Comparison of ENCODE assay signal across 1 cellular context in the genomic region with DNA sequence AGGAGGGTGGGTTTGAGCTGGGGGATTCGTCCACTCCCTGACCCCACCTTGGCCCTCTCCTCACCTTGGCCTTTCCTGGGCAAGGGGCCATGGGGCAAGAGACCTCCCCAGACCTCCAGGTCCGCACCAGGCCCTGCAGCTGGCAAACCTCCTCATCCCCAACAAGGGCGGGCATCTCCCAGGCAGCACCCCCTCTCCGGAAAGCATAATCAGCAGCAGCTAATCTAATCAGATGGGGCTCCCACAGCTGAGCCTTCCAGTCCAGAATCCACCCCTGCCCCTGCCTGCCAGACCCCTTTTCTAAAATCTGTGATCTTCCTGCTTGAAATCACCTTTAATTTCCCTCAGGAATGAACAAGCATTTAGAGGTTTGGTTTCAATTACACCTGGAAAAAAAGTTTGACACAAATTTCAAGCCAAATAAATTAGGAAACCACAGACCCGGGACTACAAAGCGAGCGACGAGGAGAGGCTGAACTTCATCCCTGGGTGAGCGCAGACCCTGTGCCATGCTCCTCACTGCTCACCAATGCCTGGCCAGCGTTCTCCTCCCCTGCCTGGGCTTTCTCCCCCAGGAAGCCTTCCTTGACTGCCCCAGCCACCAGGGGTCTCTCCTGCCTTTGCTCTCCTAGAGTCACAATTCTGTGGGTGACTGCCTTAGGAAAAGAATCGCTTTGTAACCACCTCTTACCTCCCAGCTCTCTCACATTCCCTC.
TF ChIP-seq lines count a peak whose summit lies in the region.

No MANE protein-coding gene starts in this region.

TF ChIP-seq in K562, 482 proteins besides CTCF, POLR2A, EP300 and RAD21 (continued from another document):
- TF ChIP-seq SIRT6 (IDR thresholded peaks at IDR 0.05; ENCODE audit: low read depth, low read length) = no peak
- TF ChIP-seq SMAD4 (CRISPR knock-in tag; conservative IDR thresholded peaks at IDR 0.05) = no peak
- TF ChIP-seq, protein P1, sequence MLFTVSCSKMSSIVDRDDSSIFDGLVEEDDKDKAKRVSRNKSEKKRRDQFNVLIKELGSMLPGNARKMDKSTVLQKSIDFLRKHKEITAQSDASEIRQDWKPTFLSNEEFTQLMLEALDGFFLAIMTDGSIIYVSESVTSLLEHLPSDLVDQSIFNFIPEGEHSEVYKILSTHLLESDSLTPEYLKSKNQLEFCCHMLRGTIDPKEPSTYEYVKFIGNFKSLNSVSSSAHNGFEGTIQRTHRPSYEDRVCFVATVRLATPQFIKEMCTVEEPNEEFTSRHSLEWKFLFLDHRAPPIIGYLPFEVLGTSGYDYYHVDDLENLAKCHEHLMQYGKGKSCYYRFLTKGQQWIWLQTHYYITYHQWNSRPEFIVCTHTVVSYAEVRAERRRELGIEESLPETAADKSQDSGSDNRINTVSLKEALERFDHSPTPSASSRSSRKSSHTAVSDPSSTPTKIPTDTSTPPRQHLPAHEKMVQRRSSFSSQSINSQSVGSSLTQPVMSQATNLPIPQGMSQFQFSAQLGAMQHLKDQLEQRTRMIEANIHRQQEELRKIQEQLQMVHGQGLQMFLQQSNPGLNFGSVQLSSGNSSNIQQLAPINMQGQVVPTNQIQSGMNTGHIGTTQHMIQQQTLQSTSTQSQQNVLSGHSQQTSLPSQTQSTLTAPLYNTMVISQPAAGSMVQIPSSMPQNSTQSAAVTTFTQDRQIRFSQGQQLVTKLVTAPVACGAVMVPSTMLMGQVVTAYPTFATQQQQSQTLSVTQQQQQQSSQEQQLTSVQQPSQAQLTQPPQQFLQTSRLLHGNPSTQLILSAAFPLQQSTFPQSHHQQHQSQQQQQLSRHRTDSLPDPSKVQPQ (CRISPR knock-in tag; IDR thresholded peaks at IDR 0.05; ENCODE audit: borderline replicate concordance) = no peak
- TF ChIP-seq TEAD1 (CRISPR knock-in tag; IDR thresholded peaks at IDR 0.05) = no peak
- no peak for TF ChIP-seq EWSR1 (IDR thresholded peaks at IDR 0.05; ENCODE audit: borderline replicate concordance, low read depth, partially characterized antibody)
- TF ChIP-seq SIN3A (IDR thresholded peaks at IDR 0.05; ENCODE audit: borderline replicate concordance in 2 of 2, control insufficient read depth in 1 of 2, low read depth in 2 of 2, low read length in 2 of 2) = no peak
- no peak for TF ChIP-seq ZNF3 (CRISPR knock-in tag; IDR thresholded peaks at IDR 0.05)
